ENCODE assay signal across 9 cellular contexts in genomic region chr13:100100115-100100879, GRCh38. TPM values are rescaled to one million over a fixed set of nuclear protein-coding genes. Genes with fewer than 3 reads are reported as not detected.
A peak's percentile ranks its signal among the peaks of the same experiment; 100 is the strongest.
DNase-seq lines count a peak whose midpoint lies in the region; ATAC-seq and TF ChIP-seq lines count a peak whose summit lies in the region.
"Had no signal": no experiment of that assay in that cellular context is flagged by ENCODE, and none has a peak within 500 bp of the region (broad histone marks: within the 10 kb centered on the region; RNA-seq: fewer than 3 reads in every experiment).

No MANE protein-coding gene starts in this region.

- H3K27me3 ChIP-seq in esophagus (ENCODE audit: control insufficient read depth in 1 of 2, insufficient read depth in 2 of 2, low read length in 2 of 2): no peaks in the 10 kb centered on the region

- TF ChIP-seq CTCF in AG09319 (IDR thresholded peaks at IDR 0.05; ENCODE audit: low read depth, low read length): no peak

- no peak overlapping the region for H3K4me3 Mint-ChIP-seq in activated T-helper 1 cell treated with anti-CD3 and anti-CD28 coated beads, Interleukin-12 subunit alpha, Interleukin-12 subunit beta, Interleukin-2, Interleukin-4 antibody, amounts not matched to agents 30 ng/mL and 10 ng/mL and 1 ng/mL, durations not matched to agents 14 hours and 24 hours and 36 hours
- H3K4me3 Mint-ChIP-seq: activated naive CD8-positive, alpha-beta T cell treated with anti-CD3 and anti-CD28 coated beads, Interleukin-2, amount 10 ng/mL, durations not matched to agents 7 days and 5 days had no signal

- ATAC-seq in HG02981 (IDR thresholded peaks at IDR 0.05; ENCODE audit: unreplicated experiment): no peak

- H3K9me3 Mint-ChIP-seq in activated T-helper 1 cell treated with anti-CD3 and anti-CD28 coated beads, Interleukin-12 subunit alpha, Interleukin-12 subunit beta, Interleukin-2, Interleukin-4 antibody, amounts not matched to agents 30 ng/mL and 10 ng/mL and 1 ng/mL, durations not matched to agents 14 hours and 24 hours and 36 hours: no peaks in the 10 kb centered on the region
- H3K9me3 Mint-ChIP-seq: activated naive CD8-positive, alpha-beta T cell treated with anti-CD3 and anti-CD28 coated beads, Interleukin-2, amount 10 ng/mL, durations not matched to agents 7 days and 5 days had no signal

- no peaks in the 10 kb centered on the region for H3K36me3 ChIP-seq in esophagus (ENCODE audit: control insufficient read depth in 2 of 2, insufficient read depth in 2 of 2, low read length in 1 of 2)

- peak; percentile 85 for DNase-seq in AG09319 (ENCODE audit: extremely low read depth, low read depth)
- DNase-seq in NCI-H226: peak; percentile 29
- DNase-seq in myocyte (ENCODE audit: low read depth): peak; percentile 40
- no peak for DNase-seq in activated naive CD4-positive, alpha-beta T cell (lab: John Stamatoyannopoulos, UW)
- no peak for DNase-seq in activated T-helper 1 cell treated with anti-CD3 and anti-CD28 coated beads, Interleukin-12 subunit alpha, Interleukin-12 subunit beta, Interleukin-2, Interleukin-4 antibody, amounts not matched to agents 30 ng/mL and 10 ng/mL and 1 ng/mL, durations not matched to agents 14 hours and 24 hours and 36 hours (ENCODE audit: low spot score)
- DNase-seq in NCI-H2081 (lab: John Stamatoyannopoulos, UW): no peak
- DNase-seq: activated naive CD8-positive, alpha-beta T cell treated with anti-CD3 and anti-CD28 coated beads, Interleukin-2, amount 10 ng/mL, durations not matched to agents 7 days and 5 days had no signal

- H3K9me3 ChIP-seq in esophagus (ENCODE audit: control insufficient read depth in 2 of 2, insufficient read depth in 1 of 2, low read depth in 1 of 2, low read length in 1 of 2): no peaks in the 10 kb centered on the region

- no peak overlapping the region for H3K27ac Mint-ChIP-seq in activated T-helper 1 cell treated with anti-CD3 and anti-CD28 coated beads, Interleukin-12 subunit alpha, Interleukin-12 subunit beta, Interleukin-2, Interleukin-4 antibody, amounts not matched to agents 30 ng/mL and 10 ng/mL and 1 ng/mL, durations not matched to agents 14 hours and 24 hours and 36 hours
- H3K27ac Mint-ChIP-seq: activated naive CD8-positive, alpha-beta T cell treated with anti-CD3 and anti-CD28 coated beads, Interleukin-2, amount 10 ng/mL, durations not matched to agents 7 days and 5 days had no signal

- no peaks in the 10 kb centered on the region for H3K4me1 ChIP-seq in esophagus (ENCODE audit: control insufficient read depth in 2 of 2, insufficient read depth in 2 of 2, low read length in 1 of 2)

- H3K4me3 ChIP-seq in esophagus (ENCODE audit: low read depth in 1 of 2, low read length in 2 of 2): peak overlapping the region in 1 of 2 donors; percentile 3

- H3K4me1 Mint-ChIP-seq in activated T-helper 1 cell treated with anti-CD3 and anti-CD28 coated beads, Interleukin-12 subunit alpha, Interleukin-12 subunit beta, Interleukin-2, Interleukin-4 antibody, amounts not matched to agents 30 ng/mL and 10 ng/mL and 1 ng/mL, durations not matched to agents 14 hours and 24 hours and 36 hours (ENCODE audit: low read depth): peaks cover 10% of the 10 kb centered on the region

- intact Hi-C loops in activated T-helper 1 cell treated with anti-CD3 and anti-CD28 coated beads, Interleukin-12 subunit alpha, Interleukin-12 subunit beta, Interleukin-2, Interleukin-4 antibody, amounts not matched to agents 30 ng/mL and 10 ng/mL and 1 ng/mL, durations not matched to agents 14 hours and 24 hours and 36 hours (cut with micrococcal nuclease): no loop called here

- H3K36me3 Mint-ChIP-seq in activated T-helper 1 cell treated with anti-CD3 and anti-CD28 coated beads, Interleukin-12 subunit alpha, Interleukin-12 subunit beta, Interleukin-2, Interleukin-4 antibody, amounts not matched to agents 30 ng/mL and 10 ng/mL and 1 ng/mL, durations not matched to agents 14 hours and 24 hours and 36 hours (ENCODE audit: low read depth): peaks cover 15% of the 10 kb centered on the region

- H3K27me3 Mint-ChIP-seq in activated T-helper 1 cell treated with anti-CD3 and anti-CD28 coated beads, Interleukin-12 subunit alpha, Interleukin-12 subunit beta, Interleukin-2, Interleukin-4 antibody, amounts not matched to agents 30 ng/mL and 10 ng/mL and 1 ng/mL, durations not matched to agents 14 hours and 24 hours and 36 hours (ENCODE audit: insufficient read depth): no peaks in the 10 kb centered on the region
- H3K27me3 Mint-ChIP-seq: activated naive CD8-positive, alpha-beta T cell treated with anti-CD3 and anti-CD28 coated beads, Interleukin-2, amount 10 ng/mL, durations not matched to agents 7 days and 5 days had no signal

- peak overlapping the region; percentile 51 to 55 for H3K27ac ChIP-seq in esophagus (ENCODE audit: low read depth in 2 of 2, low read length in 1 of 2)

- WGBS in esophagus, 2 donors: 25 to 31% methylated on average over 10 of the region's 10 CpGs

RNA-seq across cellular contexts. Expression of gene PCCA, which starts 11.4 kb away (rescaled TPM):
- polyA plus RNA-seq in esophagus: 10 to 100 TPM; 11.1 to 15.2 TPM
- 14.3 and 40.4 TPM in 2 replicates for total RNA-seq in myocyte
- 8.6 TPM for polyA plus RNA-seq in myocyte (2012)
- total RNA-seq in activated T-helper 1 cell treated with anti-CD3 and anti-CD28 coated beads, Interleukin-12 subunit alpha, Interleukin-12 subunit beta, Interleukin-2, Interleukin-4 antibody, amounts not matched to agents 30 ng/mL and 10 ng/mL and 1 ng/mL, durations not matched to agents 14 hours and 24 hours and 36 hours: 8.6 and 9.7 TPM in 2 replicates

Comparison
In these comparisons a context has a peak if more than half of its experiments do, and no peak if none do; other contexts are left out.
1. DNase-seq: peak in AG09319 (single experiment), NCI-H226 (single experiment) and myocyte (single experiment); none in activated naive CD4-positive, alpha-beta T cell (0 of 4), activated T-helper 1 cell treated with anti-CD3 and anti-CD28 coated beads, Interleukin-12 subunit alpha, Interleukin-12 subunit beta, Interleukin-2, Interleukin-4 antibody, amounts not matched to agents 30 ng/mL and 10 ng/mL and 1 ng/mL, durations not matched to agents 14 hours and 24 hours and 36 hours (single experiment) and NCI-H2081 (0 of 2).